In genomic region chr7:140643416-140643815, GRCh38 we compare ENCODE assay signal across 26 cellular contexts. TPM values are rescaled to one million over a fixed set of nuclear protein-coding genes. Genes with fewer than 3 reads are reported as not detected.
"Had no signal": no experiment of that assay in that cellular context is flagged by ENCODE, and none has a peak within 500 bp of the region (broad histone marks: within the 10 kb centered on the region; RNA-seq: fewer than 3 reads in every experiment).

No MANE protein-coding gene starts in this region.

- ATAC-seq: activated CD4-positive, CD25-positive, alpha-beta regulatory T cell treated with anti-CD3 and anti-CD28 coated beads, Interleukin-2, amount 50 U/mL, for 24 hours; activated naive CD8-positive, alpha-beta T cell treated with anti-CD3 and anti-CD28 coated beads, Interleukin-2, amount 50 U/mL, for 24 hours; activated T-cell treated with anti-CD3 and anti-CD28 coated beads, Interleukin-2, amount 50 U/mL, for 72 hours; heart right ventricle; left lobe of liver; lower lobe of right lung; natural killer cell had no signal

- H3K36me3 Mint-ChIP-seq: natural killer cell had no signal

- H3K9me3 ChIP-seq: heart right ventricle, lower lobe of right lung, tibial nerve had no signal

- H3K27ac ChIP-seq: epithelial cell of prostate, heart right ventricle, lower lobe of right lung, tibial nerve, VCaP had no signal

- H3K4me3 ChIP-seq: heart right ventricle, lower lobe of right lung, tibial nerve had no signal

- H3K27ac Mint-ChIP-seq: activated CD4-positive, alpha-beta memory T cell treated with anti-CD3 and anti-CD28 coated beads, Interleukin-2, amount 10 ng/mL, durations not matched to agents 7 days and 5 days; activated CD4-positive, alpha-beta T cell treated with anti-CD3 and anti-CD28 coated beads, Interleukin-2, amount 10 ng/mL, durations not matched to agents 24 days and 14 days; activated naive CD8-positive, alpha-beta T cell treated with anti-CD3 and anti-CD28 coated beads, Interleukin-2, amount 50 U/mL, for 24 hours; activated T-cell treated with anti-CD3 and anti-CD28 coated beads, Interleukin-2, amount 50 U/mL, for 72 hours; endodermal cell; natural killer cell; stimulated activated naive CD8-positive, alpha-beta T cell treated with anti-CD3 and anti-CD28 coated beads, Interleukin-15, Interleukin-2, amounts not matched to agents 100 ng/mL and 50 ng/mL, for 24 hours had no signal

- H3K9me3 Mint-ChIP-seq: activated CD4-positive, alpha-beta memory T cell treated with anti-CD3 and anti-CD28 coated beads, Interleukin-2, amount 10 ng/mL, durations not matched to agents 7 days and 5 days; activated CD4-positive, alpha-beta T cell treated with anti-CD3 and anti-CD28 coated beads, Interleukin-2, amount 10 ng/mL, durations not matched to agents 24 days and 14 days; activated naive CD8-positive, alpha-beta T cell treated with anti-CD3 and anti-CD28 coated beads, Interleukin-2, amount 50 U/mL, for 24 hours; activated T-cell treated with anti-CD3 and anti-CD28 coated beads, Interleukin-2, amount 50 U/mL, for 72 hours; endodermal cell; natural killer cell; stimulated activated naive CD8-positive, alpha-beta T cell treated with anti-CD3 and anti-CD28 coated beads, Interleukin-15, Interleukin-2, amounts not matched to agents 100 ng/mL and 50 ng/mL, for 24 hours had no signal

- H3K36me3 ChIP-seq: heart right ventricle, lower lobe of right lung, tibial nerve had no signal

- DNase-seq: activated CD4-positive, alpha-beta memory T cell treated with anti-CD3 and anti-CD28 coated beads, Interleukin-2, amount 10 ng/mL, durations not matched to agents 7 days and 5 days; activated CD4-positive, alpha-beta T cell treated with anti-CD3 and anti-CD28 coated beads, Interleukin-2, amount 10 ng/mL, durations not matched to agents 24 days and 14 days; activated gamma-delta T cell; activated naive CD4-positive, alpha-beta T cell treated with anti-CD3 and anti-CD28 coated beads, Interleukin-2, amount 50 U/mL, for 16 hours; activated naive CD8-positive, alpha-beta T cell treated with anti-CD3 and anti-CD28 coated beads, Interleukin-2, amount 50 U/mL, for 24 hours; activated T-cell treated with anti-CD3 and anti-CD28 coated beads, Interleukin-2, amount 50 U/mL, for 72 hours; cerebellar nuclear complex; cortex of kidney; endodermal cell; heart right ventricle; kidney; lower lobe of right lung; natural killer cell; nucleus accumbens; posterior cingulate gyrus; retina; stimulated activated CD4-positive, alpha-beta T cell treated with anti-CD3 and anti-CD28 coated beads, Interleukin-4, amount 100 ng/mL, for 4 hours; substantia nigra; SW 1271 had no signal

- H3K4me3 Mint-ChIP-seq: activated CD4-positive, alpha-beta memory T cell treated with anti-CD3 and anti-CD28 coated beads, Interleukin-2, amount 10 ng/mL, durations not matched to agents 7 days and 5 days; activated CD4-positive, alpha-beta T cell treated with anti-CD3 and anti-CD28 coated beads, Interleukin-2, amount 10 ng/mL, durations not matched to agents 24 days and 14 days; activated naive CD8-positive, alpha-beta T cell treated with anti-CD3 and anti-CD28 coated beads, Interleukin-2, amount 50 U/mL, for 24 hours; activated T-cell treated with anti-CD3 and anti-CD28 coated beads, Interleukin-2, amount 50 U/mL, for 72 hours; endodermal cell; natural killer cell; stimulated activated naive CD8-positive, alpha-beta T cell treated with anti-CD3 and anti-CD28 coated beads, Interleukin-15, Interleukin-2, amounts not matched to agents 100 ng/mL and 50 ng/mL, for 24 hours had no signal

RNA-seq across cellular contexts. Expression of gene DENND2A, which starts 2.8 kb away (rescaled TPM):
- total RNA-seq: activated CD4-positive, alpha-beta memory T cell treated with anti-CD3 and anti-CD28 coated beads, Interleukin-2, amount 10 ng/mL, durations not matched to agents 7 days and 5 days; activated CD4-positive, alpha-beta T cell treated with anti-CD3 and anti-CD28 coated beads, Interleukin-2, amount 10 ng/mL, durations not matched to agents 24 days and 14 days; activated T-cell treated with anti-CD3 and anti-CD28 coated beads, Interleukin-2, amount 50 U/mL, for 72 hours; T-helper 2 cell treated with Interferon-gamma antibody and Interleukin-4, amounts not matched to agents 100 ng/mL and 5 ng/mL, for 36 hours had no signal
